Comparison of ENCODE assay signal across 1 cellular context in the genomic region with DNA sequence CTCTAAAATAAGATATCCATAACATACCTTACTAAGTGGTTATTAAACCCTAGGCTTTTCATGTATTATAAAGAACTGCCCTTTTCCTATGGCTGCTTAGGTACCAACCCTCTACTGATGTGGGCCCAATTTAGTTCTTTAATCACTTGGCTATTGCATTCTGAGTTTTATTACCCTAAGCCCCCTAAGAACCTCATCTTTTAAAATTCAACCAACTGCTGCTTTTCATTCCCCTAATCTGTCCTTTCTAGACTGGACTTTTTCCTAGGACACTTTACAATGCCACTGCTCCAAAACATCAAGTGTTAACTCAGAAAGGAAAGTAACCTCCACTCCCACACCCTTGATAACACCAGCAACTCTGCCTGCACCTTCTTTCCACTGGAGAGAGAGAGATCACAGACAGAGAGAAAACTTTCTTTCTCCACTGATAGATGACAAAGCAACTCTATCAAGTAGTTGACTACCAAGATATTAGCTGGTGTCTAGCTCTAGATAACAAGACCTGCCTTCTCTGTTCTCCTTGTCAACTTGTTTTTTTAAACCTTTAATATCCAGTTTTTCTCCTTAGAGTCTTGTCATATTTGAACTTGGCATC.
TF ChIP-seq lines count a peak whose summit lies in the region.

No MANE protein-coding gene starts in this region.

TF ChIP-seq in K562, 482 proteins besides CTCF, POLR2A, EP300 and RAD21 (continued from another document and continues in another):
- TF ChIP-seq BHLHE40 (IDR thresholded peaks at IDR 0.05; ENCODE audit: low read length) (no peak), GABPA (tag; conservative IDR thresholded peaks at IDR 0.05; ENCODE audit: low read depth) (no peak), HDAC3 (IDR thresholded peaks at IDR 0.05; ENCODE audit: borderline replicate concordance, partially characterized antibody) (peak; percentile 90), ZNF717 (CRISPR knock-in tag; IDR thresholded peaks at IDR 0.05) (no peak), SAP30 (IDR thresholded peaks at IDR 0.05; ENCODE audit: borderline replicate concordance, insufficient read depth, low read depth, low read length, poor library complexity, severe bottlenecking) (no peak), ASH1L (IDR thresholded peaks at IDR 0.05; ENCODE audit: borderline replicate concordance, low read depth, partially characterized antibody) (no peak), ZNF274 (IDR thresholded peaks at IDR 0.05; ENCODE audit: borderline replicate concordance, low read depth, low read length) (peak; percentile 39; the same call in 1 of the 2 replicates), FOXM1 (IDR thresholded peaks at IDR 0.05; ENCODE audit: low read depth) (peak; percentile 95), FOXM1 (CRISPR knock-in tag; IDR thresholded peaks at IDR 0.05; ENCODE audit: low read depth) (no peak), NCOA6 (IDR thresholded peaks at IDR 0.05) (no peak), SMARCE1 (IDR thresholded peaks at IDR 0.05) (peak; percentile 96), SIRT6 (IDR thresholded peaks at IDR 0.05; ENCODE audit: low read depth, low read length) (no peak), RBM25 (IDR thresholded peaks at IDR 0.05; ENCODE audit: low read depth, low read length, severe bottlenecking) (peak; percentile 15), NELFE (IDR thresholded peaks at IDR 0.05; ENCODE audit: insufficient read depth, insufficient read length) (no peak), RBM14 (IDR thresholded peaks at IDR 0.05; ENCODE audit: borderline replicate concordance, insufficient read depth, low read depth, low read length) (no peak), TEAD1 (CRISPR knock-in tag; IDR thresholded peaks at IDR 0.05) (peak in 1 of 2 experiments; percentile 62; a peak in 1 of 4 replicates), SMAD4 (CRISPR knock-in tag; conservative IDR thresholded peaks at IDR 0.05) (peak; percentile 97), KAT2B (IDR thresholded peaks at IDR 0.05; ENCODE audit: low read depth, low read length) (no peak), ZFPM2 (CRISPR knock-in tag; IDR thresholded peaks at IDR 0.05) (no peak), PURB (CRISPR knock-in tag; IDR thresholded peaks at IDR 0.05; ENCODE audit: low read depth) (no peak), ZNF121 (CRISPR knock-in tag; conservative IDR thresholded peaks at IDR 0.05) (no peak), EGR1 (conservative IDR thresholded peaks at IDR 0.05) (peak; percentile 70), RFX7 (CRISPR knock-in tag; IDR thresholded peaks at IDR 0.05) (no peak), MYNN (IDR thresholded peaks at IDR 0.05) (peak; percentile 82; the same call in 1 of the 2 replicates), MYNN (CRISPR knock-in tag; IDR thresholded peaks at IDR 0.05) (no peak), SAFB (IDR thresholded peaks at IDR 0.05; ENCODE audit: borderline replicate concordance, low read depth, low read length) (no peak), NR2C2 (CRISPR knock-in tag; IDR thresholded peaks at IDR 0.05) (no peak), NR2C2 (tag; IDR thresholded peaks at IDR 0.05) (no peak), ZNF41 (CRISPR knock-in tag; conservative IDR thresholded peaks at IDR 0.05) (no peak), CSDE1 (IDR thresholded peaks at IDR 0.05) (no peak), KAT7 (CRISPR knock-in tag; IDR thresholded peaks at IDR 0.05; ENCODE audit: borderline replicate concordance) (no peak; the same call in 1 of the 2 replicates), JUN (IDR thresholded peaks at IDR 0.05; ENCODE audit: borderline replicate concordance, low read depth, low read length) (no peak), JUN (CRISPR knock-in tag; IDR thresholded peaks at IDR 0.05; ENCODE audit: borderline replicate concordance) (no peak), ZKSCAN1 (IDR thresholded peaks at IDR 0.05; ENCODE audit: low read depth, low read length) (no peak)
- TF ChIP-seq, protein P1, sequence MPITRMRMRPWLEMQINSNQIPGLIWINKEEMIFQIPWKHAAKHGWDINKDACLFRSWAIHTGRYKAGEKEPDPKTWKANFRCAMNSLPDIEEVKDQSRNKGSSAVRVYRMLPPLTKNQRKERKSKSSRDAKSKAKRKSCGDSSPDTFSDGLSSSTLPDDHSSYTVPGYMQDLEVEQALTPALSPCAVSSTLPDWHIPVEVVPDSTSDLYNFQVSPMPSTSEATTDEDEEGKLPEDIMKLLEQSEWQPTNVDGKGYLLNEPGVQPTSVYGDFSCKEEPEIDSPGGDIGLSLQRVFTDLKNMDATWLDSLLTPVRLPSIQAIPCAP (CRISPR knock-in tag; IDR thresholded peaks at IDR 0.05; ENCODE audit: borderline replicate concordance), result no peak
- TF ChIP-seq, protein P2, sequence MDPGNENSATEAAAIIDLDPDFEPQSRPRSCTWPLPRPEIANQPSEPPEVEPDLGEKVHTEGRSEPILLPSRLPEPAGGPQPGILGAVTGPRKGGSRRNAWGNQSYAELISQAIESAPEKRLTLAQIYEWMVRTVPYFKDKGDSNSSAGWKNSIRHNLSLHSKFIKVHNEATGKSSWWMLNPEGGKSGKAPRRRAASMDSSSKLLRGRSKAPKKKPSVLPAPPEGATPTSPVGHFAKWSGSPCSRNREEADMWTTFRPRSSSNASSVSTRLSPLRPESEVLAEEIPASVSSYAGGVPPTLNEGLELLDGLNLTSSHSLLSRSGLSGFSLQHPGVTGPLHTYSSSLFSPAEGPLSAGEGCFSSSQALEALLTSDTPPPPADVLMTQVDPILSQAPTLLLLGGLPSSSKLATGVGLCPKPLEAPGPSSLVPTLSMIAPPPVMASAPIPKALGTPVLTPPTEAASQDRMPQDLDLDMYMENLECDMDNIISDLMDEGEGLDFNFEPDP (CRISPR knock-in tag; IDR thresholded peaks at IDR 0.05), result no peak
- TF ChIP-seq, protein P3, sequence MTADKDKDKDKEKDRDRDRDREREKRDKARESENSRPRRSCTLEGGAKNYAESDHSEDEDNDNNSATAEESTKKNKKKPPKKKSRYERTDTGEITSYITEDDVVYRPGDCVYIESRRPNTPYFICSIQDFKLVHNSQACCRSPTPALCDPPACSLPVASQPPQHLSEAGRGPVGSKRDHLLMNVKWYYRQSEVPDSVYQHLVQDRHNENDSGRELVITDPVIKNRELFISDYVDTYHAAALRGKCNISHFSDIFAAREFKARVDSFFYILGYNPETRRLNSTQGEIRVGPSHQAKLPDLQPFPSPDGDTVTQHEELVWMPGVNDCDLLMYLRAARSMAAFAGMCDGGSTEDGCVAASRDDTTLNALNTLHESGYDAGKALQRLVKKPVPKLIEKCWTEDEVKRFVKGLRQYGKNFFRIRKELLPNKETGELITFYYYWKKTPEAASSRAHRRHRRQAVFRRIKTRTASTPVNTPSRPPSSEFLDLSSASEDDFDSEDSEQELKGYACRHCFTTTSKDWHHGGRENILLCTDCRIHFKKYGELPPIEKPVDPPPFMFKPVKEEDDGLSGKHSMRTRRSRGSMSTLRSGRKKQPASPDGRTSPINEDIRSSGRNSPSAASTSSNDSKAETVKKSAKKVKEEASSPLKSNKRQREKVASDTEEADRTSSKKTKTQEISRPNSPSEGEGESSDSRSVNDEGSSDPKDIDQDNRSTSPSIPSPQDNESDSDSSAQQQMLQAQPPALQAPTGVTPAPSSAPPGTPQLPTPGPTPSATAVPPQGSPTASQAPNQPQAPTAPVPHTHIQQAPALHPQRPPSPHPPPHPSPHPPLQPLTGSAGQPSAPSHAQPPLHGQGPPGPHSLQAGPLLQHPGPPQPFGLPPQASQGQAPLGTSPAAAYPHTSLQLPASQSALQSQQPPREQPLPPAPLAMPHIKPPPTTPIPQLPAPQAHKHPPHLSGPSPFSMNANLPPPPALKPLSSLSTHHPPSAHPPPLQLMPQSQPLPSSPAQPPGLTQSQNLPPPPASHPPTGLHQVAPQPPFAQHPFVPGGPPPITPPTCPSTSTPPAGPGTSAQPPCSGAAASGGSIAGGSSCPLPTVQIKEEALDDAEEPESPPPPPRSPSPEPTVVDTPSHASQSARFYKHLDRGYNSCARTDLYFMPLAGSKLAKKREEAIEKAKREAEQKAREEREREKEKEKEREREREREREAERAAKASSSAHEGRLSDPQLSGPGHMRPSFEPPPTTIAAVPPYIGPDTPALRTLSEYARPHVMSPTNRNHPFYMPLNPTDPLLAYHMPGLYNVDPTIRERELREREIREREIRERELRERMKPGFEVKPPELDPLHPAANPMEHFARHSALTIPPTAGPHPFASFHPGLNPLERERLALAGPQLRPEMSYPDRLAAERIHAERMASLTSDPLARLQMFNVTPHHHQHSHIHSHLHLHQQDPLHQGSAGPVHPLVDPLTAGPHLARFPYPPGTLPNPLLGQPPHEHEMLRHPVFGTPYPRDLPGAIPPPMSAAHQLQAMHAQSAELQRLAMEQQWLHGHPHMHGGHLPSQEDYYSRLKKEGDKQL (CRISPR knock-in tag; IDR thresholded peaks at IDR 0.05; ENCODE audit: borderline replicate concordance), result no peak
- TF ChIP-seq, protein P4, sequence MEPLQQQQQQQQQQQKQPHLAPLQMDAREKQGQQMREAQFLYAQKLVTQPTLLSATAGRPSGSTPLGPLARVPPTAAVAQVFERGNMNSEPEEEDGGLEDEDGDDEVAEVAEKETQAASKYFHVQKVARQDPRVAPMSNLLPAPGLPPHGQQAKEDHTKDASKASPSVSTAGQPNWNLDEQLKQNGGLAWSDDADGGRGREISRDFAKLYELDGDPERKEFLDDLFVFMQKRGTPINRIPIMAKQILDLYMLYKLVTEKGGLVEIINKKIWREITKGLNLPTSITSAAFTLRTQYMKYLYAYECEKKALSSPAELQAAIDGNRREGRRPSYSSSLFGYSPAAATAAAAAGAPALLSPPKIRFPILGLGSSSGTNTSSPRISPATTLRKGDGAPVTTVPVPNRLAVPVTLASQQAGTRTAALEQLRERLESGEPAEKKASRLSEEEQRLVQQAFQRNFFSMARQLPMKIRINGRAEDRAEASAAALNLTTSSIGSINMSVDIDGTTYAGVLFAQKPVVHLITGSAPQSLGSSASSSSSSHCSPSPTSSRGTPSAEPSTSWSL (CRISPR knock-in tag; IDR thresholded peaks at IDR 0.05; ENCODE audit: borderline replicate concordance), result no peak
- TF ChIP-seq, protein P5, sequence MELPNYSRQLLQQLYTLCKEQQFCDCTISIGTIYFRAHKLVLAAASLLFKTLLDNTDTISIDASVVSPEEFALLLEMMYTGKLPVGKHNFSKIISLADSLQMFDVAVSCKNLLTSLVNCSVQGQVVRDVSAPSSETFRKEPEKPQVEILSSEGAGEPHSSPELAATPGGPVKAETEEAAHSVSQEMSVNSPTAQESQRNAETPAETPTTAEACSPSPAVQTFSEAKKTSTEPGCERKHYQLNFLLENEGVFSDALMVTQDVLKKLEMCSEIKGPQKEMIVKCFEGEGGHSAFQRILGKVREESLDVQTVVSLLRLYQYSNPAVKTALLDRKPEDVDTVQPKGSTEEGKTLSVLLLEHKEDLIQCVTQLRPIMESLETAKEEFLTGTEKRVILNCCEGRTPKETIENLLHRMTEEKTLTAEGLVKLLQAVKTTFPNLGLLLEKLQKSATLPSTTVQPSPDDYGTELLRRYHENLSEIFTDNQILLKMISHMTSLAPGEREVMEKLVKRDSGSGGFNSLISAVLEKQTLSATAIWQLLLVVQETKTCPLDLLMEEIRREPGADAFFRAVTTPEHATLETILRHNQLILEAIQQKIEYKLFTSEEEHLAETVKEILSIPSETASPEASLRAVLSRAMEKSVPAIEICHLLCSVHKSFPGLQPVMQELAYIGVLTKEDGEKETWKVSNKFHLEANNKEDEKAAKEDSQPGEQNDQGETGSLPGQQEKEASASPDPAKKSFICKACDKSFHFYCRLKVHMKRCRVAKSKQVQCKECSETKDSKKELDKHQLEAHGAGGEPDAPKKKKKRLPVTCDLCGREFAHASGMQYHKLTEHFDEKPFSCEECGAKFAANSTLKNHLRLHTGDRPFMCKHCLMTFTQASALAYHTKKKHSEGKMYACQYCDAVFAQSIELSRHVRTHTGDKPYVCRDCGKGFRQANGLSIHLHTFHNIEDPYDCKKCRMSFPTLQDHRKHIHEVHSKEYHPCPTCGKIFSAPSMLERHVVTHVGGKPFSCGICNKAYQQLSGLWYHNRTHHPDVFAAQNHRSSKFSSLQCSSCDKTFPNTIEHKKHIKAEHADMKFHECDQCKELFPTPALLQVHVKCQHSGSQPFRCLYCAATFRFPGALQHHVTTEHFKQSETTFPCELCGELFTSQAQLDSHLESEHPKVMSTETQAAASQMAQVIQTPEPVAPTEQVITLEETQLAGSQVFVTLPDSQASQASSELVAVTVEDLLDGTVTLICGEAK (IDR thresholded peaks at IDR 0.05), result peak; percentile 83
- TF ChIP-seq, protein P5 (CRISPR knock-in tag; IDR thresholded peaks at IDR 0.05), result no peak
- TF ChIP-seq, protein P6, sequence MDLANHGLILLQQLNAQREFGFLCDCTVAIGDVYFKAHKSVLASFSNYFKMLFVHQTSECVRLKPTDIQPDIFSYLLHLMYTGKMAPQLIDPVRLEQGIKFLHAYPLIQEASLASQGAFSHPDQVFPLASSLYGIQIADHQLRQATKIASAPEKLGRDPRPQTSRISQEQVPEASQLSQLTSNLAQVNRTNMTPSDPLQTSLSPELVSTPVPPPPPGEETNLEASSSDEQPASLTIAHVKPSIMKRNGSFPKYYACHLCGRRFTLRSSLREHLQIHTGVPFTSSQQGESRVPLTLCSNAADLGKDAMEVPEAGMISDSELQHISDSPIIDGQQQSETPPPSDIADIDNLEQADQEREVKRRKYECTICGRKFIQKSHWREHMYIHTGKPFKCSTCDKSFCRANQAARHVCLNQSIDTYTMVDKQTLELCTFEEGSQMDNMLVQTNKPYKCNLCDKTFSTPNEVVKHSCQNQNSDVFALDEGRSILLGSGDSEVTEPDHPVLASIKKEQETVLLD (IDR thresholded peaks at IDR 0.05), result peak; percentile 89
